In genomic region chr19:2237051-2237868, GRCh38 we compare ENCODE assay signal across 1 cellular context.
A peak's percentile ranks its signal among the peaks of the same experiment; 100 is the strongest.
TF ChIP-seq lines count a peak whose summit lies in the region.

No MANE protein-coding gene starts in this region.

TF ChIP-seq in HepG2, 621 proteins besides CTCF, POLR2A, EP300 and RAD21 (continued from another document):
- TF ChIP-seq, protein P1, sequence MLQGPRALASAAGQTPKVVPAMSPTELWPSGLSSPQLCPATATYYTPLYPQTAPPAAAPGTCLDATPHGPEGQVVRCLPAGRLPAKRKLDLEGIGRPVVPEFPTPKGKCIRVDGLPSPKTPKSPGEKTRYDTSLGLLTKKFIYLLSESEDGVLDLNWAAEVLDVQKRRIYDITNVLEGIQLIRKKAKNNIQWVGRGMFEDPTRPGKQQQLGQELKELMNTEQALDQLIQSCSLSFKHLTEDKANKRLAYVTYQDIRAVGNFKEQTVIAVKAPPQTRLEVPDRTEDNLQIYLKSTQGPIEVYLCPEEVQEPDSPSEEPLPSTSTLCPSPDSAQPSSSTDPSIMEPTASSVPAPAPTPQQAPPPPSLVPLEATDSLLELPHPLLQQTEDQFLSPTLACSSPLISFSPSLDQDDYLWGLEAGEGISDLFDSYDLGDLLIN (CRISPR knock-in tag; IDR thresholded peaks at IDR 0.05; ENCODE audit: borderline replicate concordance) = no peak
- TF ChIP-seq ZNF816 (CRISPR knock-in tag; IDR thresholded peaks at IDR 0.05; ENCODE audit: borderline replicate concordance) (0 out of 2 replicates have a peak, but pooled peaks have one; percentile 16), FOXP1 (IDR thresholded peaks at IDR 0.05) (no peak), FOXP1 (CRISPR knock-in tag; IDR thresholded peaks at IDR 0.05) (no peak), ELF4 (CRISPR knock-in tag; IDR thresholded peaks at IDR 0.05; ENCODE audit: borderline replicate concordance) (0 out of 2 replicates have a peak, but pooled peaks have one; percentile 71), ZNF124 (CRISPR knock-in tag; IDR thresholded peaks at IDR 0.05) (0 out of 2 replicates have a peak, but pooled peaks have one; percentile 11), GABPB1 (CRISPR knock-in tag; IDR thresholded peaks at IDR 0.05) (no peak; the same call in 1 of the 2 replicates), MEIS2 (CRISPR knock-in tag; IDR thresholded peaks at IDR 0.05) (no peak), GMEB1 (CRISPR knock-in tag; IDR thresholded peaks at IDR 0.05; ENCODE audit: borderline replicate concordance) (no peak), NR2C2 (CRISPR knock-in tag; IDR thresholded peaks at IDR 0.05; ENCODE audit: borderline replicate concordance) (peak; percentile 96; the same call in 1 of the 2 replicates), ZNF747 (CRISPR knock-in tag; IDR thresholded peaks at IDR 0.05; ENCODE audit: borderline replicate concordance) (0 out of 2 replicates have a peak, but pooled peaks have one; percentile 23), PHF8 (CRISPR knock-in tag; IDR thresholded peaks at IDR 0.05) (peak; percentile 62; the same call in 1 of the 2 replicates), ATF5 (CRISPR knock-in tag; IDR thresholded peaks at IDR 0.05; ENCODE audit: low read depth) (no peak), ZMYM3 (CRISPR knock-in tag; IDR thresholded peaks at IDR 0.05) (peak; percentile 53), CHD4 (IDR thresholded peaks at IDR 0.05; ENCODE audit: borderline replicate concordance, low read length) (peak; percentile 87; the same call in 1 of the 2 replicates), ZBTB38 (CRISPR knock-in tag; IDR thresholded peaks at IDR 0.05) (peak; percentile 38; the same call in 1 of the 2 replicates), TERF1 (CRISPR knock-in tag; IDR thresholded peaks at IDR 0.05) (no peak), EED (CRISPR knock-in tag; IDR thresholded peaks at IDR 0.05) (0 out of 2 replicates have a peak, but pooled peaks have one; percentile 50), ISL2 (CRISPR knock-in tag; IDR thresholded peaks at IDR 0.05) (no peak), ZSCAN20 (CRISPR knock-in tag; IDR thresholded peaks at IDR 0.05; ENCODE audit: borderline replicate concordance) (0 out of 2 replicates have a peak, but pooled peaks have one; percentile 31), ZNF549 (CRISPR knock-in tag; IDR thresholded peaks at IDR 0.05) (no peak), ZMYM2 (CRISPR knock-in tag; IDR thresholded peaks at IDR 0.05) (peak; percentile 71), ZNF761 (CRISPR knock-in tag; conservative IDR thresholded peaks at IDR 0.05) (no peak), ZNF879 (CRISPR knock-in tag; IDR thresholded peaks at IDR 0.05) (0 out of 2 replicates have a peak, but pooled peaks have one; percentile 68), TRAFD1 (CRISPR knock-in tag; IDR thresholded peaks at IDR 0.05; ENCODE audit: borderline replicate concordance) (0 out of 2 replicates have a peak, but pooled peaks have one; percentile 13), PTBP1 (IDR thresholded peaks at IDR 0.05; ENCODE audit: low read depth, low read length, poor library complexity, severe bottlenecking) (no peak)
- TF ChIP-seq, protein P2, sequence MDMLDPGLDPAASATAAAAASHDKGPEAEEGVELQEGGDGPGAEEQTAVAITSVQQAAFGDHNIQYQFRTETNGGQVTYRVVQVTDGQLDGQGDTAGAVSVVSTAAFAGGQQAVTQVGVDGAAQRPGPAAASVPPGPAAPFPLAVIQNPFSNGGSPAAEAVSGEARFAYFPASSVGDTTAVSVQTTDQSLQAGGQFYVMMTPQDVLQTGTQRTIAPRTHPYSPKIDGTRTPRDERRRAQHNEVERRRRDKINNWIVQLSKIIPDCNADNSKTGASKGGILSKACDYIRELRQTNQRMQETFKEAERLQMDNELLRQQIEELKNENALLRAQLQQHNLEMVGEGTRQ (IDR thresholded peaks at IDR 0.05; ENCODE audit: low read depth, low read length) = no peak
- TF ChIP-seq, protein P2 (CRISPR knock-in tag; IDR thresholded peaks at IDR 0.05; ENCODE audit: borderline replicate concordance) = no peak
TF ChIP-seq in HepG2: peak in this region for 33.
